Comparison of ENCODE assay signal across 8 cellular contexts in genomic region chr18:59139615-59140286, GRCh38. TPM values are rescaled to one million over a fixed set of nuclear protein-coding genes. Genes with fewer than 3 reads are reported as not detected.
A peak's percentile ranks its signal among the peaks of the same experiment; 100 is the strongest.
DNase-seq lines count a peak whose midpoint lies in the region; ATAC-seq, FAIRE-seq and TF ChIP-seq lines count a peak whose summit lies in the region.

Gene SEC11C, plus strand, starts transcription at chr18:59139884. Its CDS starts 65 bp downstream, at chr18:59139949.

- TF ChIP-seq CTCF in H1 (IDR thresholded peaks at IDR 0.05; ENCODE audit: control extremely low read depth in 1 of 3, insufficient read depth in 1 of 3, low read depth in 1 of 3, low read length in 3 of 3): no peak

- H3K36me3 ChIP-seq in H1 (ENCODE audit: control insufficient read depth in 2 of 4, insufficient read depth in 4 of 4, low read length in 3 of 4): no peaks in the 10 kb centered on the region
- no peaks in the 10 kb centered on the region for H3K36me3 ChIP-seq in mesenchymal stem cell (ENCODE audit: control insufficient read depth in 1 of 2, insufficient read depth in 2 of 2, low read depth in 1 of 2, low read length in 2 of 2)

- H3K4me2 ChIP-seq in H1 (ENCODE audit: insufficient read depth in 1 of 2, low read depth in 2 of 2, low read length in 2 of 2): peak within 1 kb of the TSS; percentile 83 to 90
- peak within 1 kb of the TSS; percentile 93 for H3K4me2 ChIP-seq in mesenchymal stem cell (ENCODE audit: low read length, poor library complexity, severe bottlenecking)

- no peak; a peak in 1 of 3 replicates for TF ChIP-seq POLR2A in H1 (IDR thresholded peaks at IDR 0.05; ENCODE audit: control extremely low read depth in 1 of 2, low read depth in 2 of 2, low read length in 2 of 2)

- H4K8ac ChIP-seq in H1 (ENCODE audit: extremely low read depth, insufficient read depth, low read length) (peak within 1 kb of the TSS; percentile 97), mesenchymal stem cell (ENCODE audit: low read length) (no peak within 1 kb of the TSS)

- H2BK15ac ChIP-seq in H1 (ENCODE audit: low read length) (peak within 1 kb of the TSS; percentile 83; the same call in 1 of the 2 replicates), mesenchymal stem cell (ENCODE audit: low read depth, poor library complexity, severe bottlenecking) (peak within 1 kb of the TSS; percentile 6)

- no peak for FAIRE-seq in H1 (lab: Jason Lieb, UNC)

- TF ChIP-seq EP300 in H1 (IDR thresholded peaks at IDR 0.05; ENCODE audit: borderline replicate concordance in 1 of 2, low read depth in 2 of 2, low read length in 2 of 2): no peak

- H3K27ac ChIP-seq in H1 (ENCODE audit: low read depth, low read length): peak within 1 kb of the TSS; percentile 98
- H3K27ac ChIP-seq in mesenchymal stem cell (ENCODE audit: low read length, poor library complexity, severe bottlenecking): peak within 1 kb of the TSS; percentile 80

- H3K23me2 ChIP-seq in H1 (ENCODE audit: low read depth, low read length): peaks cover 3% of the 10 kb centered on the region

- H3K4ac ChIP-seq in H1 (replicated peaks; ENCODE audit: insufficient read length, low read depth, low read length) (no peak within 1 kb of the TSS), mesenchymal stem cell (ENCODE audit: low read depth in 1 of 2, low read length in 2 of 2) (no peak within 1 kb of the TSS)

- H3K23ac ChIP-seq in H1 (ENCODE audit: insufficient read length) (no peak within 1 kb of the TSS), mesenchymal stem cell (ENCODE audit: low read length in 2 of 2) (no peak within 1 kb of the TSS)

- H2BK5ac ChIP-seq in H1 (ENCODE audit: low read depth, low read length) (peak within 1 kb of the TSS; percentile 90; the same call in 1 of the 2 replicates), mesenchymal stem cell (ENCODE audit: low read depth, low read length, poor library complexity, severe bottlenecking) (peak within 1 kb of the TSS; percentile 81)

- peak within 1 kb of the TSS; percentile 82 for H4K5ac ChIP-seq in H1 (ENCODE audit: insufficient read length, low read depth, low read length)

- H3K18ac ChIP-seq in H1 (ENCODE audit: extremely low read depth, low read length) (peak within 1 kb of the TSS; percentile 63; the same call in 1 of the 2 replicates), mesenchymal stem cell (ENCODE audit: low read depth in 1 of 2, low read length in 2 of 2) (peak within 1 kb of the TSS in 1 of 2 experiments; percentile 50)

- H3K14ac ChIP-seq in H1 (ENCODE audit: insufficient read length) (no peak within 1 kb of the TSS), mesenchymal stem cell (ENCODE audit: low read length in 2 of 2) (no peak within 1 kb of the TSS)

- WGBS in H1 (ENCODE audit: extremely low coverage in 1 of 2, insufficient coverage in 1 of 2, insufficient read length in 1 of 2, insufficient replicate concordance in 2 of 2, low coverage in 1 of 2, low lambda C conversion rate in 2 of 2, missing lambda C conversion rate in 1 of 2), 2 experiments: 1% methylated on average over 45 of the region's 55 CpGs; no CpG with 5 or more reads in 1 of the 2 experiments
- WGBS in mesenchymal stem cell: under 1% methylated on average over 55 of the region's 55 CpGs

- H3K4me3 ChIP-seq in H1 (ENCODE audit: extremely low read depth in 1 of 4, insufficient read depth in 2 of 4, low read depth in 3 of 4, low read length in 4 of 4): peak within 1 kb of the TSS; percentile 59 to 91 (median 82)
- peak within 1 kb of the TSS; percentile 88 to 95 for H3K4me3 ChIP-seq in mesenchymal stem cell (ENCODE audit: insufficient read depth in 1 of 2, low read depth in 1 of 2, low read length in 2 of 2)

- CTCF ChIA-PET in H1 (lab: Charles Lee; ENCODE audit: partially characterized antibody): interaction anchor here (0.6 to 2.1 kb wide), 7 partner anchors 10 to 371 kb away, joined by 3 to 8 read pairs (median 4); no protein-coding TSS in a partner anchor

- peak within 1 kb of the TSS; percentile 62 for H3K56ac ChIP-seq in H1 (replicated peaks; ENCODE audit: insufficient read length, low read depth, low read length)

- H3K79me1 ChIP-seq in H1 (ENCODE audit: low read depth, low read length): no peaks in the 10 kb centered on the region
- H3K79me1 ChIP-seq in mesenchymal stem cell (replicated peaks; ENCODE audit: low read length, poor library complexity, severe bottlenecking): peaks cover 18% of the 10 kb centered on the region

- peaks cover 0 to 7% (median 2%) of the 10 kb centered on the region in 4 experiments; a peak in 4 of 7 replicates for H3K4me1 ChIP-seq in H1 (replicated peaks in 1 of 4; ENCODE audit: control insufficient read depth in 3 of 4, insufficient read depth in 4 of 4, low read length in 3 of 4)
- peaks cover 4% of the 10 kb centered on the region for H3K4me1 ChIP-seq in mesenchymal stem cell (ENCODE audit: control insufficient read depth, insufficient read depth, low read depth, low read length)

- no peaks in the 10 kb centered on the region for H3K27me3 ChIP-seq in H1 (replicated peaks in 1 of 4; ENCODE audit: control insufficient read depth in 3 of 4, extremely low read depth in 1 of 4, insufficient read depth in 3 of 4, low read length in 3 of 4)
- peaks cover 20 to 22% of the 10 kb centered on the region in 2 experiments for H3K27me3 ChIP-seq in mesenchymal stem cell (ENCODE audit: control insufficient read depth in 1 of 2, insufficient read depth in 1 of 2, low read length in 2 of 2)

- ATAC-seq in GM21360 (IDR thresholded peaks at IDR 0.05; ENCODE audit: unreplicated experiment): peak; percentile 70

- POLR2A ChIA-PET in H1 (lab: Charles Lee; ENCODE audit: partially characterized antibody): interaction anchor here (0.5 to 1.8 kb wide), 3 partner anchors 80 to 810 kb away, joined by 4 to 5 read pairs (median 4); partner anchors contain the start of gene GRP

- no peak within 1 kb of the TSS for H2BK120ac ChIP-seq in H1 (replicated peaks; ENCODE audit: low read depth, low read length)
- no peak within 1 kb of the TSS for H2BK120ac ChIP-seq in mesenchymal stem cell (ENCODE audit: low read depth, low read length)

- H2BK12ac ChIP-seq in H1 (ENCODE audit: low read depth, low read length): peak within 1 kb of the TSS; percentile 97
- no peak within 1 kb of the TSS for H2BK12ac ChIP-seq in mesenchymal stem cell (ENCODE audit: low read length in 2 of 2)

- peak; percentile 82 for DNase-seq in CMK (ENCODE audit: low read depth)
- peak; percentile 96 for DNase-seq in HT1080 (ENCODE audit: low read depth)
- DNase-seq in NOMO-1 treated with DMSO at 0.1 percent for 48 hours (lab: John Stamatoyannopoulos, UW; ENCODE audit: unreplicated experiment): peak; percentile 96
- DNase-seq in activated CD8-positive, alpha-beta memory T cell treated with anti-CD3 and anti-CD28 coated beads for 48 hours (ENCODE audit: low read depth in 2 of 3, low spot score in 2 of 3): peak; percentile 80 to 90 (median 83)
- peak; percentile 91 to 94 for DNase-seq in H1 (ENCODE audit: low read depth in 1 of 2, low spot score in 2 of 2)
- DNase-seq in mesenchymal stem cell: peak; percentile 97
- peak; percentile 94 for DNase-seq in stimulated activated CD8-positive, alpha-beta memory T cell treated with anti-CD3 and anti-CD28 coated beads, Interleukin-12 subunit alpha, Interleukin-12 subunit beta, amount 100 ng/mL, for 4 hours (ENCODE audit: low read depth)

- 0 out of 2 replicates have a peak within 1 kb of the TSS, but pooled peaks have one; percentile 43 for H2BK20ac ChIP-seq in H1 (ENCODE audit: low read length)

- peaks cover 0 to 3% of the 10 kb centered on the region in 2 experiments for H4K20me1 ChIP-seq in H1 (replicated peaks in 1 of 2; ENCODE audit: control insufficient read depth in 1 of 2, insufficient read depth in 2 of 2, low read length in 2 of 2)

- H4K91ac ChIP-seq in H1 (replicated peaks; ENCODE audit: insufficient read length, low read length) (no peak within 1 kb of the TSS), mesenchymal stem cell (ENCODE audit: low read length) (no peak within 1 kb of the TSS)

- H2AFZ ChIP-seq in H1 (ENCODE audit: low read length): peak within 1 kb of the TSS; percentile 56; the same call in 1 of the 2 replicates
- peak within 1 kb of the TSS; percentile 84 for H2AFZ ChIP-seq in mesenchymal stem cell (ENCODE audit: low read depth, low read length)

- no peak within 1 kb of the TSS for H2AK5ac ChIP-seq in H1 (ENCODE audit: low read depth, low read length)
- no peak within 1 kb of the TSS for H2AK5ac ChIP-seq in mesenchymal stem cell (ENCODE audit: low read length, severe bottlenecking)

- TF ChIP-seq RAD21 in H1 (IDR thresholded peaks at IDR 0.05 in 1 of 2, conservative IDR thresholded peaks at IDR 0.05 in 1 of 2; ENCODE audit: low read depth in 2 of 2, low read length in 2 of 2): no peak

- peaks cover 0 to 31% of the 10 kb centered on the region in 2 experiments; a peak in 2 of 4 replicates for H3K79me2 ChIP-seq in H1 (ENCODE audit: control insufficient read depth in 1 of 2, insufficient read depth in 2 of 2, low read length in 2 of 2)

- no peaks in the 10 kb centered on the region for H3K9me3 ChIP-seq in H1 (ENCODE audit: insufficient read depth in 2 of 2, low read depth in 1 of 2, low read length in 1 of 2)
- H3K9me3 ChIP-seq in mesenchymal stem cell (ENCODE audit: control insufficient read depth, low read length): no peaks in the 10 kb centered on the region

- H3K9ac ChIP-seq in H1 (replicated peaks in 1 of 4; ENCODE audit: extremely low read depth in 1 of 4, low read depth in 3 of 4, low read length in 3 of 4): peak within 1 kb of the TSS; percentile 71 to 93 (median 90)
- H3K9ac ChIP-seq in mesenchymal stem cell (ENCODE audit: low read length): peak within 1 kb of the TSS; percentile 90

TF ChIP-seq in H1, 55 proteins besides CTCF, POLR2A, EP300 and RAD21 (continues in another document):
- TF ChIP-seq HDAC2 (IDR thresholded peaks at IDR 0.05; ENCODE audit: borderline replicate concordance in 1 of 2, low read depth in 2 of 2, low read length in 2 of 2): peak in 1 of 2 experiments; percentile 97; a peak in 2 of 4 replicates
- peak; percentile 88 for TF ChIP-seq SIX5 (IDR thresholded peaks at IDR 0.05; ENCODE audit: low read depth, low read length)
- no peak; the same call in 1 of the 2 replicates for TF ChIP-seq TAF1 (IDR thresholded peaks at IDR 0.05; ENCODE audit: low read depth, low read length)
- no peak for TF ChIP-seq NANOG (IDR thresholded peaks at IDR 0.05; ENCODE audit: insufficient read depth, low read depth, low read length, poor library complexity, severe bottlenecking)

RNA-seq across cellular contexts. Expression of gene SEC11C, which starts in this region (rescaled TPM):
- 40.6 and 42.2 TPM in 2 replicates for total RNA-seq in HT1080 (2014; rRNA removed; shearing (Covaris generic))
- polyA plus RNA-seq in HT1080 (2015; cell fraction: cytosol; rRNA removed): 25.7 and 27.3 TPM in 2 replicates
- polyA plus RNA-seq in HT1080 (2015; cell fraction: nucleus; rRNA removed): 10.4 and 11.7 TPM in 2 replicates
- 59.3 and 64.7 TPM in 2 replicates for total RNA-seq in H1 (2021; fragmentation: NEBNext Ultra II Directional; extraction: Animal tissue kit (Norgen Biotek cat#: 25700))
- 27.1 and 31.5 TPM in 2 replicates for polyA plus RNA-seq in H1 (2011; rRNA removed)
- polyA plus RNA-seq in H1 (2011; cell fraction: cytosol; rRNA removed): 30.4 TPM
- polyA plus RNA-seq in H1 (2011; cell fraction: nucleus; rRNA removed): 17.4 TPM
- polyA plus RNA-seq in H1 (2012, experiment 1 of 2): 45.9 to 98.8 TPM (median 56.9 TPM) in 4 replicates
- polyA plus RNA-seq in H1 (2012, experiment 2 of 2): 34.8 TPM
- polyA plus RNA-seq in H1 (2013, experiment 1 of 2): 122 TPM
- polyA plus RNA-seq in H1 (2013, experiment 2 of 2): 174 TPM
- polyA minus RNA-seq in H1 (2011; rRNA and poly(A)+ RNA removed): 9.2 and 10.8 TPM in 2 replicates
- 16.4 TPM for polyA minus RNA-seq in H1 (2011; cell fraction: cytosol; rRNA and poly(A)+ RNA removed)
- polyA minus RNA-seq in H1 (2011; cell fraction: nucleus; rRNA and poly(A)+ RNA removed): 4.8 TPM
- 55.4 TPM for polyA plus RNA-seq in mesenchymal stem cell (2013, experiment 1 of 2)
- polyA plus RNA-seq in mesenchymal stem cell (2013, experiment 2 of 2): 60.2 TPM

Comparison
In these comparisons a context has a peak if more than half of its experiments do, and no peak if none do; other contexts are left out.
1. Peak in every context shown above with its lines: DNase-seq, ATAC-seq, H3K4me3 ChIP-seq and H3K27ac ChIP-seq.